Comparison of ENCODE assay signal across 1 cellular context in the genomic region with DNA sequence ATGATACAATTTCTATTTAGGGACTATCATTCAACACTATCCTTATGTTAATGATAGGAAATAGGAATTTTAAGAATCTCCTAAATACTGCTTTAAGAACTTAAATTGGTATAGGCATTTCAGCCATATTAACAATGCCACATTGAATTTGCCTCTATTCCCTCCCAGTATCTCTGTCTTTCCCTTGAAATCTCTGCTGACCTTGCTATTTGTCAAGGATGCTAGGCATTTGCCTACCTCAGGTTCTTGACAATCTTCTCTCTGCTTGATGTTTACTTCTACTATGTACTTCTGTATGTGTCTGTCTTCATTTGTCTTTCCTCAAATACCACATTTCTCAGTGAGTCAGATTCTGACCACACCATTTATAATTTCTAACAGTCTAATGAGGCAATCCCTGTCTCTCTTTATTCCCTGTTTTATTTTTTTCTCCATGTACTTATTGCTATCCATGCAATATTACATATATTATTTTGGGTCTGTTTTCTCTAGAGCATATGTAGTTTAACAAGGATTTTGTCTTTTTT.
A peak's percentile ranks its signal among the peaks of the same experiment; 100 is the strongest.
TF ChIP-seq lines count a peak whose summit lies in the region.

No MANE protein-coding gene starts in this region.

TF ChIP-seq in IMR-90, 13 proteins besides CTCF, POLR2A, EP300 and RAD21:
- TF ChIP-seq FOS (IDR thresholded peaks at IDR 0.05; ENCODE audit: low read depth, low read length) = no peak
- peak; percentile 25; the same call in 1 of the 2 replicates for TF ChIP-seq MAFK (IDR thresholded peaks at IDR 0.05; ENCODE audit: low read depth, low read length)
